19 cellular contexts compared by ENCODE assay signal in genomic region chr11:102669664-102670063, GRCh38. TPM values are rescaled to one million over a fixed set of nuclear protein-coding genes. Genes with fewer than 3 reads are reported as not detected.
DNase-seq lines count a peak whose midpoint lies in the region; ATAC-seq and TF ChIP-seq lines count a peak whose summit lies in the region.
"Had no signal": no experiment of that assay in that cellular context is flagged by ENCODE, and none has a peak within 500 bp of the region (broad histone marks: within the 10 kb centered on the region; RNA-seq: fewer than 3 reads in every experiment).

No MANE protein-coding gene starts in this region.

- H4K20me1 ChIP-seq in GM23248 (ENCODE audit: insufficient read depth) (no peaks in the 10 kb centered on the region), PC-3 (ENCODE audit: low read length) (no peaks in the 10 kb centered on the region)

- no peak overlapping the region for H3K4me3 ChIP-seq in GM23248
- H3K4me3 ChIP-seq in prostate gland = no peak overlapping the region
- no peak overlapping the region for H3K4me3 ChIP-seq in PC-3 (ENCODE audit: low read length)
- H3K4me3 ChIP-seq: HAP-1, suprapubic skin had no signal

- H3K79me2 ChIP-seq in GM23248 (ENCODE audit: insufficient read depth) = no peaks in the 10 kb centered on the region
- no peaks in the 10 kb centered on the region for H3K79me2 ChIP-seq in PC-3 (ENCODE audit: low read length)

- BruUV-seq in PC-3 (replicated peaks; lab: Mats Ljungman, UMichigan) = no TSS peak

- no peak overlapping the region for H2AFZ ChIP-seq in GM23248
- H2AFZ ChIP-seq in PC-3 (ENCODE audit: low read length) = no peak overlapping the region

- in situ Hi-C loops in GM23248 (cut with MboI) = no loop called here

- intact Hi-C loops in prostate gland (cut with DNase I) = no loop called here
- intact Hi-C loops in PC-3 (cut with micrococcal nuclease) = loop anchor here (5.0 kb wide), 1 partner anchor 807 kb away; no protein-coding TSS in a partner anchor

- H3K36me3 ChIP-seq in GM23248 (ENCODE audit: low read depth) (no peaks in the 10 kb centered on the region), prostate gland (no peaks in the 10 kb centered on the region), PC-3 (ENCODE audit: low read depth, low read length) (no peaks in the 10 kb centered on the region)
- H3K36me3 ChIP-seq: HAP-1, suprapubic skin had no signal

- H3K9me2 ChIP-seq in GM23248 (ENCODE audit: insufficient read depth) = no peaks in the 10 kb centered on the region
- H3K9me2 ChIP-seq in PC-3 (replicated peaks; ENCODE audit: low read length) = no peaks in the 10 kb centered on the region; the same call in 1 of the 2 replicates

- TF ChIP-seq CTCF in prostate gland (IDR thresholded peaks at IDR 0.05) = no peak
- TF ChIP-seq CTCF in PC-3 (conservative IDR thresholded peaks at IDR 0.05; ENCODE audit: low read depth, low read length) = no peak

- DNase-seq in GM23248 (peak; percentile 24), kidney tubule cell (ENCODE audit: low spot score) (peak; percentile 4), putamen (ENCODE audit: low spot score) (no peak), prostate gland (ENCODE audit: low spot score) (no peak), KG1 (lab: John Stamatoyannopoulos, UW) (no peak), PC-3 (no peak)
- DNase-seq: activated CD8-positive, alpha-beta T cell treated with anti-CD3 and anti-CD28 coated beads, Interleukin-2, amount 10 ng/mL, durations not matched to agents 7 days and 5 days; activated effector memory CD4-positive, alpha-beta T cell treated with anti-CD3 and anti-CD28 coated beads, Interleukin-2, amount 50 U/mL, for 16 hours; C1 segment of cervical spinal cord; glutamatergic neuron; NCI-H2171 had no signal

- H3K4me2 ChIP-seq in GM23248 (ENCODE audit: unreplicated experiment) = no peak overlapping the region
- H3K4me2 ChIP-seq in PC-3 (ENCODE audit: low read length) = no peak overlapping the region

- no peaks in the 10 kb centered on the region for H3K27me3 ChIP-seq in GM23248 (replicated peaks; ENCODE audit: insufficient read depth)
- no peaks in the 10 kb centered on the region for H3K27me3 ChIP-seq in prostate gland (replicated peaks; ENCODE audit: insufficient read depth)
- no peaks in the 10 kb centered on the region for H3K27me3 ChIP-seq in PC-3 (ENCODE audit: low read length)
- H3K27me3 ChIP-seq: suprapubic skin had no signal

- H3K9ac ChIP-seq in GM23248 (no peak overlapping the region), PC-3 (ENCODE audit: low read length) (no peak overlapping the region)

- ATAC-seq in GM19035 (IDR thresholded peaks at IDR 0.05; ENCODE audit: unreplicated experiment) (peak; percentile 71), HG03342 (IDR thresholded peaks at IDR 0.05; ENCODE audit: unreplicated experiment) (peak; percentile 81), PC-3 (no peak)
- ATAC-seq: activated CD8-positive, alpha-beta T cell treated with anti-CD3 and anti-CD28 coated beads, Interleukin-2, amount 10 ng/mL, durations not matched to agents 7 days and 5 days had no signal

- H3F3A ChIP-seq in GM23248 (ENCODE audit: insufficient read depth) = no peaks in the 10 kb centered on the region
- H3F3A ChIP-seq in PC-3 (ENCODE audit: low read length, unreplicated experiment) = no peaks in the 10 kb centered on the region

- H3K27ac ChIP-seq in GM23248 (no peak overlapping the region), prostate gland (no peak overlapping the region), PC-3 (ENCODE audit: low read length) (no peak overlapping the region)
- H3K27ac ChIP-seq: suprapubic skin had no signal

- 43 to 45% methylated on average over 3 of the region's 3 CpGs for WGBS in GM23248 (ENCODE audit: low coverage in 1 of 2, low lambda C conversion rate in 2 of 2, missing lambda C conversion rate in 2 of 2), 2 experiments
- 81% methylated on average over 3 of the region's 3 CpGs for WGBS in prostate gland

- H3K9me3 ChIP-seq in GM23248 (ENCODE audit: low read depth) (no peaks in the 10 kb centered on the region), prostate gland (no peaks in the 10 kb centered on the region), PC-3 (ENCODE audit: low read length) (no peaks in the 10 kb centered on the region)
- H3K9me3 ChIP-seq: HAP-1, suprapubic skin had no signal

- POLR2A ChIA-PET in PC-3 (lab: Charles Lee; ENCODE audit: unreplicated experiment) = no interaction called here

- no peak for TF ChIP-seq POLR2A in prostate gland (IDR thresholded peaks at IDR 0.05)

- CTCF ChIA-PET in PC-3 (lab: Charles Lee) = no interaction called here

- H3K4me1 ChIP-seq in GM23248 (ENCODE audit: insufficient read depth) (no peaks in the 10 kb centered on the region), prostate gland (replicated peaks) (no peaks in the 10 kb centered on the region), PC-3 (ENCODE audit: insufficient read depth, low read length) (no peaks in the 10 kb centered on the region)
- H3K4me1 ChIP-seq: suprapubic skin had no signal

RNA-seq across cellular contexts. Expression of gene MMP27, which starts 35.9 kb away (rescaled TPM):
- not detected in 2 replicates for total RNA-seq in GM23248 (2014; rRNA removed; shearing (Covaris generic))
- polyA plus RNA-seq in GM23248 (2016; fragmentation: Nextera tagmentation; extraction: Ambion mirVana) = 0.09 TPM in 1 of 2 replicates, not detected in the other
- not detected for total RNA-seq in prostate gland
- not detected in 2 replicates for total RNA-seq in PC-3 (2014; rRNA removed)
- total RNA-seq: activated CD8-positive, alpha-beta T cell treated with anti-CD3 and anti-CD28 coated beads, Interleukin-2, amount 10 ng/mL, durations not matched to agents 7 days and 5 days; bronchial epithelial cell; kidney epithelial cell; mucosa of gallbladder had no signal

RNA-seq across cellular contexts. Expression of gene MMP20, which starts 44.5 kb away (rescaled TPM):
- not detected in 2 replicates for total RNA-seq in GM23248 (2014; rRNA removed; shearing (Covaris generic))
- not detected in 2 replicates for polyA plus RNA-seq in GM23248 (2016; fragmentation: Nextera tagmentation; extraction: Ambion mirVana)
- total RNA-seq in prostate gland (not detected), PC-3 (2014; rRNA removed) (not detected in 2 replicates)
- total RNA-seq: activated CD8-positive, alpha-beta T cell treated with anti-CD3 and anti-CD28 coated beads, Interleukin-2, amount 10 ng/mL, durations not matched to agents 7 days and 5 days; bronchial epithelial cell; kidney epithelial cell; posterior vena cava; suprapubic skin had no signal

RNA-seq across cellular contexts. Expression of gene MMP8, which starts 55.1 kb away (rescaled TPM):
- total RNA-seq in GM23248 (2014; rRNA removed; shearing (Covaris generic)) = not detected in 2 replicates
- polyA plus RNA-seq in GM23248 (2016; fragmentation: Nextera tagmentation; extraction: Ambion mirVana) = not detected in 2 replicates
- total RNA-seq in prostate gland (not detected), PC-3 (2014; rRNA removed) (not detected in 2 replicates)
- total RNA-seq: activated CD8-positive, alpha-beta T cell treated with anti-CD3 and anti-CD28 coated beads, Interleukin-2, amount 10 ng/mL, durations not matched to agents 7 days and 5 days; bronchial epithelial cell; kidney epithelial cell; mucosa of gallbladder had no signal

Comparison
In these comparisons a context has a peak if more than half of its experiments do, and no peak if none do; other contexts are left out.
1. DNase-seq: peak in GM23248 (single experiment) and kidney tubule cell (single experiment); none in putamen (single experiment), prostate gland (single experiment), KG1 (single experiment) and PC-3 (single experiment).